ENCODE assay signal across 1 cellular context in genomic region chr14:94450722-94451090, GRCh38.
TF ChIP-seq lines count a peak whose summit lies in the region.

No MANE protein-coding gene starts in this region.

TF ChIP-seq in GM23338, 12 proteins besides CTCF, POLR2A, EP300 and RAD21 (continued from another document):
- TF ChIP-seq ZNF462 (CRISPR knock-in tag; IDR thresholded peaks at IDR 0.05) (no peak), EZH2phosphoT487 (IDR thresholded peaks at IDR 0.05; ENCODE audit: unreplicated experiment) (no peak), POLR2AphosphoS5 (IDR thresholded peaks at IDR 0.05; ENCODE audit: low read depth) (no peak), STAT1 (IDR thresholded peaks at IDR 0.05; ENCODE audit: unreplicated experiment) (no peak), NANOG (IDR thresholded peaks at IDR 0.05; ENCODE audit: borderline replicate concordance) (no peak)
